Comparison of ENCODE assay signal across 23 cellular contexts in the genomic region with DNA sequence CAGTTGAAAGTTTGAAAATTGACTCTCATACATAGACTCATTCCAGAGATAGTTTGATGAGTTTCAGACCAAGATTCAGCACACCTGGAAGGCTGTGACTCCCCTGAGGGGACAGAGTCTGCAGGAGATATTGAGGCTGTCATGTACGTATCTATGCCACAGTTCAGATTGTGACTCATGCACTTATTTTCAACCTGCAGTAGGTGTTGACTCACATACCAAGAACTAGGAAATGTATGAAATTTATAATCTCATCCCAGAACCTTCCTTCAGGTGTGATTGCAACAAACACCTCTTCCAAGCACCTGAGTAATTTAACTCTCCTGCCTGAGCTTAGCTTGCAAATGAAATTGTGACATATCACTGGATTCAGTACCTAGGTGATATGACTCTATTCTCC.
DNase-seq lines count a peak whose midpoint lies in the region; ATAC-seq and TF ChIP-seq lines count a peak whose summit lies in the region.
"Had no signal": no experiment of that assay in that cellular context is flagged by ENCODE, and none has a peak within 500 bp of the region (broad histone marks: within the 10 kb centered on the region; RNA-seq: fewer than 3 reads in every experiment).

No MANE protein-coding gene starts in this region.

- H3K18ac ChIP-seq in trophoblast cell (ENCODE audit: low read length), result no peak overlapping the region

- H3K9ac ChIP-seq in trophoblast cell (ENCODE audit: low read length), result no peak overlapping the region
- H3K9ac ChIP-seq: BLaER1 had no signal

- H3K36me3 ChIP-seq in trophoblast cell (ENCODE audit: control insufficient read depth in 1 of 2, insufficient read depth in 2 of 2, low read length in 2 of 2), result no peaks in the 10 kb centered on the region
- H3K36me3 ChIP-seq: BE2C, BLaER1 had no signal

- H3K79me1 ChIP-seq in trophoblast cell (ENCODE audit: low read length), result no peaks in the 10 kb centered on the region

- no peaks in the 10 kb centered on the region for H3K4me1 ChIP-seq in foreskin keratinocyte
- H3K4me1 ChIP-seq in trophoblast cell (ENCODE audit: control insufficient read depth in 1 of 2, insufficient read depth in 2 of 2, low read length in 2 of 2), result no peaks in the 10 kb centered on the region
- H3K4me1 ChIP-seq: BE2C, BLaER1 had no signal

- H3K27me3 ChIP-seq in foreskin keratinocyte (no peaks in the 10 kb centered on the region), trophoblast cell (ENCODE audit: insufficient read depth, low read length) (no peaks in the 10 kb centered on the region)
- H3K27me3 ChIP-seq: BE2C, BLaER1 had no signal

- no peak overlapping the region for H2AFZ ChIP-seq in trophoblast cell (ENCODE audit: insufficient read depth, low read length, poor library complexity)

- no peak overlapping the region for H4K12ac ChIP-seq in trophoblast cell (ENCODE audit: low read depth, low read length)

- H2BK120ac ChIP-seq in trophoblast cell (ENCODE audit: insufficient read depth, low read length, poor library complexity), result no peak overlapping the region

- no peak overlapping the region for H2AK5ac ChIP-seq in trophoblast cell (ENCODE audit: low read length)

- no peak overlapping the region for H4K91ac ChIP-seq in trophoblast cell (ENCODE audit: low read depth, low read length)

- TF ChIP-seq CTCF in epithelial cell of esophagus (IDR thresholded peaks at IDR 0.05; ENCODE audit: insufficient read depth, low read depth, low read length, missing control alignments) (no peak), foreskin keratinocyte (conservative IDR thresholded peaks at IDR 0.05) (no peak)

- H3K9me3 ChIP-seq in trophoblast cell (ENCODE audit: insufficient read depth, low read depth, low read length), result peaks cover 12% of the 10 kb centered on the region
- H3K9me3 ChIP-seq: BE2C had no signal

- H3K79me2 ChIP-seq in trophoblast cell (ENCODE audit: control insufficient read depth, insufficient read depth, low read length, poor library complexity), result no peaks in the 10 kb centered on the region

- no peak overlapping the region for H4K8ac ChIP-seq in trophoblast cell (ENCODE audit: low read depth, low read length)

- H3K4me2 ChIP-seq in trophoblast cell (ENCODE audit: low read length), result no peak overlapping the region
- H3K4me2 ChIP-seq: BLaER1 had no signal

- no peak overlapping the region for H3K27ac ChIP-seq in foreskin keratinocyte
- no peak overlapping the region for H3K27ac ChIP-seq in trophoblast cell (ENCODE audit: low read depth, low read length)
- H3K27ac ChIP-seq: BLaER1 had no signal

- DNase-seq in epithelial cell of esophagus (ENCODE audit: low read depth) (peak; percentile 38), foreskin keratinocyte (peak; percentile 10 to 54), trophoblast cell (peak; percentile 96 to 99)
- DNase-seq: 8988T; ACHN; BE2C; C1 segment of cervical spinal cord; CD4-positive, alpha-beta memory T cell; CD4-positive, CD25-positive, alpha-beta regulatory T cell; CD8-positive, alpha-beta memory T cell; COR-L47; DMS 273 treated with DMSO at 0.1 percent for 48 hours; DMS153; DMS53; DMS79; DND-41; EL; GDM1 had no signal

- no peak overlapping the region for H3K14ac ChIP-seq in trophoblast cell (ENCODE audit: low read length)

- no peak overlapping the region for H2BK5ac ChIP-seq in trophoblast cell (ENCODE audit: low read depth, low read length, poor library complexity)

- ATAC-seq in foreskin keratinocyte (no peak), GM19397 (IDR thresholded peaks at IDR 0.05; ENCODE audit: unreplicated experiment) (no peak), HG02642 (IDR thresholded peaks at IDR 0.05; ENCODE audit: poor library complexity, unreplicated experiment) (no peak), HG03025 (IDR thresholded peaks at IDR 0.05; ENCODE audit: low FRiP score, unreplicated experiment) (no peak)
- ATAC-seq: GM12878 had no signal

- WGBS in trophoblast cell (ENCODE audit: extremely low coverage, insufficient coverage, insufficient read length), result no CpG with 5 or more reads among the region's 1 CpG

- H3K23ac ChIP-seq in trophoblast cell (ENCODE audit: low read length), result no peak overlapping the region

- H3K4me3 ChIP-seq in epithelial cell of esophagus (ENCODE audit: low read length) (no peak overlapping the region), trophoblast cell (ENCODE audit: low read depth, low read length) (no peak overlapping the region)
- H3K4me3 ChIP-seq: BLaER1, GM12878 had no signal

- no peak overlapping the region for H3K4ac ChIP-seq in trophoblast cell (ENCODE audit: low read depth, low read length)

- H2BK12ac ChIP-seq in trophoblast cell (ENCODE audit: low read length), result no peak overlapping the region

Comparison
In these comparisons a context has a peak if more than half of its experiments do, and no peak if none do; other contexts are left out.
1. DNase-seq: peak in every context shown above with its lines; median percentile 98 in trophoblast cell; 38 in epithelial cell of esophagus; 32 in foreskin keratinocyte.